Comparison of ENCODE assay signal across 8 cellular contexts in the genomic region with DNA sequence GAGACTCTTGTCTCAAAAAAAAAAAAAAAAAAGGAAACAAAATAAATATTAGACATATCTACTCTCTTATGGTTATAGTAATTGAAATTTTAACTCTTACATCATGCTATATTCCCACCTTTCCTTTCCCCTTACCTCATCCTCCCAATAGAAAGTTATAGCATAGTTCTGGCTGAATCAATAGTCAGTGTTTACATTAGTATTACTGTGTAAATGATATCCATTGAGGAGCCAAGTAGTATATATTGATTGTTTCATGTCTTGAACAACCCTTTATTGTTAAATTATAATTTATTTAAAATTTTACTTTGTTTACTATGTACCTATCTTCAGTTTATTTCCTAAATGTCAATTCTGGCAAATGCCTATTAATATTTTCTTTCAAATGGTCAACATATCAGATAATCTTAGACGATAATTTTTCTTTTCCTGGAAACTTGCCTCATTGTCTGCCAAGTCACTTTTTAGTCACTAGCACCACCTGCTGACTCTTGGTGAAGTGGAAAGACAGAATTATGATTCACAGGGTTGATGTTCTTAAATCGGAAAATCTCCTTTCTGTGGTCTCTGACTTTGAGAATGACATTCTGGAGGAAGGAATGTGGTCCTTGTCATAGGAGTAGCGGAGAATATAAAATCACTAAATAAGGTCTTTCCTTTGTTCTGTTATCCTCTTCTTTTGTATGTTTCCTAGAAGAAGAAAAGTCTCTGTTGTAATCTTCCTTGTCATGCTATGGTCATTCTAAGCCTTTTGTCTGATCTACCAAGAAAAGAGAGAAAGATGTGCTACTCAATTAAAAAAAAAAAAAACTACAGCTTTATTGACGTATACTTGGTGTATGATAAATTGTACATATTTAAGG. TPM values are rescaled to one million over a fixed set of nuclear protein-coding genes. Genes with fewer than 3 reads are reported as not detected.
DNase-seq lines count a peak whose midpoint lies in the region; ATAC-seq and TF ChIP-seq lines count a peak whose summit lies in the region.

No MANE protein-coding gene starts in this region.

- TF ChIP-seq CTCF in BJ (IDR thresholded peaks at IDR 0.05; ENCODE audit: insufficient read depth, low read depth, low read length) (peak; percentile 73), WERI-Rb-1 (IDR thresholded peaks at IDR 0.05; ENCODE audit: low read depth, low read length) (peak; percentile 75), endothelial cell (IDR thresholded peaks at IDR 0.05; ENCODE audit: unreplicated experiment) (peak; percentile 35), mucosa of descending colon (IDR thresholded peaks at IDR 0.05) (peak; percentile 36)

- peak overlapping the region; percentile 5 for H3K4me2 ChIP-seq in GM23248 (ENCODE audit: unreplicated experiment)

- intact Hi-C loops in mucosa of descending colon (cut with DNase I, micrococcal nuclease) = loop anchor here in 1 of 2 donors (5.0 to 10.0 kb wide), 2 partner anchors 118 to 166 kb away; a partner anchor contains a TSS

- no peak overlapping the region for H3K4me3 ChIP-seq in BJ (ENCODE audit: low read depth, low read length)
- H3K4me3 ChIP-seq in GM23248 = no peak overlapping the region
- H3K4me3 ChIP-seq in WERI-Rb-1 (ENCODE audit: low read depth, low read length) = no peak overlapping the region
- no peak overlapping the region for H3K4me3 ChIP-seq in mucosa of descending colon

- H3K36me3 ChIP-seq in BJ (ENCODE audit: control insufficient read depth, insufficient read depth, low read length) = no peaks in the 10 kb centered on the region
- H3K36me3 ChIP-seq in GM23248 (ENCODE audit: low read depth) = no peaks in the 10 kb centered on the region
- H3K36me3 ChIP-seq in WERI-Rb-1 = no peaks in the 10 kb centered on the region
- H3K36me3 ChIP-seq in mucosa of descending colon (ENCODE audit: low read depth) = no peaks in the 10 kb centered on the region

- no peaks in the 10 kb centered on the region for H3K79me2 ChIP-seq in GM23248 (ENCODE audit: insufficient read depth)

- H3K4me3 Mint-ChIP-seq in endothelial cell (ENCODE audit: unreplicated experiment) = no peak overlapping the region

- H3K27me3 ChIP-seq in BJ (ENCODE audit: control insufficient read depth, insufficient read depth, low read length) = no peaks in the 10 kb centered on the region
- no peaks in the 10 kb centered on the region for H3K27me3 ChIP-seq in GM23248 (replicated peaks; ENCODE audit: insufficient read depth)
- no peaks in the 10 kb centered on the region for H3K27me3 ChIP-seq in WERI-Rb-1 (ENCODE audit: insufficient read depth, low read depth, severe bottlenecking)

- CTCF ChIA-PET in BJ (lab: Yijun Ruan, JAX) = interaction anchor here (1.0 to 9.8 kb wide), 6 partner anchors 22 to 168 kb away, joined by 4 to 171 read pairs (median 20); a partner anchor contains a TSS

- peak overlapping the region; percentile 40 for H3K27ac ChIP-seq in GM23248
- H3K27ac ChIP-seq in WERI-Rb-1 = no peak overlapping the region

- ATAC-seq in mucosa of descending colon (peak; percentile 70), GM21825 (IDR thresholded peaks at IDR 0.05; ENCODE audit: unreplicated experiment) (no peak), HG02981 (IDR thresholded peaks at IDR 0.05; ENCODE audit: unreplicated experiment) (no peak)

- peaks cover 19% of the 10 kb centered on the region for H3K4me1 ChIP-seq in GM23248 (ENCODE audit: insufficient read depth)
- H3K4me1 ChIP-seq in mucosa of descending colon (ENCODE audit: low read depth) = peaks cover 7% of the 10 kb centered on the region

- no peaks in the 10 kb centered on the region for H4K20me1 ChIP-seq in GM23248 (ENCODE audit: insufficient read depth)

- POLR2A ChIA-PET in BJ (lab: Charles Lee) = no interaction called here

- H2AFZ ChIP-seq in GM23248 = no peak overlapping the region

- H3F3A ChIP-seq in GM23248 (ENCODE audit: insufficient read depth) = peaks cover 25% of the 10 kb centered on the region

- no peak overlapping the region for H3K27ac Mint-ChIP-seq in endothelial cell (ENCODE audit: unreplicated experiment)

- H3K36me3 Mint-ChIP-seq in endothelial cell (ENCODE audit: low read depth, unreplicated experiment) = peaks cover 3% of the 10 kb centered on the region

- peaks cover 4% of the 10 kb centered on the region for H3K27me3 Mint-ChIP-seq in endothelial cell (ENCODE audit: unreplicated experiment)

- H3K9me3 Mint-ChIP-seq in endothelial cell (ENCODE audit: unreplicated experiment) = no peaks in the 10 kb centered on the region

- H3K9me2 ChIP-seq in GM23248 (ENCODE audit: insufficient read depth) = no peaks in the 10 kb centered on the region

- peaks cover 6% of the 10 kb centered on the region for H3K4me1 Mint-ChIP-seq in endothelial cell (ENCODE audit: unreplicated experiment)

- 0 out of 2 replicates have a peak overlapping the region, but pooled peaks have one; percentile 8 for H3K9ac ChIP-seq in GM23248

- no peaks in the 10 kb centered on the region for H3K9me3 ChIP-seq in GM23248 (ENCODE audit: low read depth)
- no peaks in the 10 kb centered on the region for H3K9me3 ChIP-seq in WERI-Rb-1 (ENCODE audit: severe bottlenecking)
- no peaks in the 10 kb centered on the region for H3K9me3 ChIP-seq in mucosa of descending colon

- DNase-seq in BJ (ENCODE audit: low read depth) (no peak), GM23248 (peak; percentile 93), NCI-H2227 (lab: John Stamatoyannopoulos, UW; ENCODE audit: unreplicated experiment) (peak; percentile 76), WERI-Rb-1 (peak; percentile 80), endothelial cell (ENCODE audit: low spot score) (peak; percentile 49), mucosa of descending colon (peak in 1 of 3 donors; percentile 86)

- WGBS in GM23248 (ENCODE audit: low coverage in 1 of 2, low lambda C conversion rate in 2 of 2, missing lambda C conversion rate in 2 of 2), 2 experiments = 0 to 2% methylated on average over 4 of the region's 4 CpGs

- in situ Hi-C loops in GM23248 (cut with MboI) = no loop called here

RNA-seq across cellular contexts. Expression of a gene that starts 8.6 kb away (rescaled TPM):
- polyA plus RNA-seq in BJ (2011; rRNA removed) = not detected in 2 replicates
- polyA minus RNA-seq in BJ (2011; rRNA and poly(A)+ RNA removed) = not detected in 2 replicates
- not detected in 2 replicates for total RNA-seq in GM23248 (2014; rRNA removed; shearing (Covaris generic))
- not detected in 2 replicates for polyA plus RNA-seq in GM23248 (2016; fragmentation: Nextera tagmentation; extraction: Ambion mirVana)
- total RNA-seq in endothelial cell (ENCODE audit: unreplicated experiment) = not detected
- not detected for total RNA-seq in mucosa of descending colon

RNA-seq across cellular contexts. Expression of a gene that starts 16.6 kb away (rescaled TPM):
- polyA plus RNA-seq in BJ (2011; rRNA removed) (212 and 258 TPM in 2 replicates), GM23248 (2016; fragmentation: Nextera tagmentation; extraction: Ambion mirVana) (169 and 180 TPM in 2 replicates)
- 165 and 309 TPM in 2 replicates for polyA minus RNA-seq in BJ (2011; rRNA and poly(A)+ RNA removed)
- 221 and 263 TPM in 2 replicates for total RNA-seq in GM23248 (2014; rRNA removed; shearing (Covaris generic))
- total RNA-seq in endothelial cell (ENCODE audit: unreplicated experiment) (107 TPM), mucosa of descending colon (1,000 to 10,000 TPM in 1 of 3 donors, 100 to 1,000 TPM in 2; 683 to 1,682 (median 830) TPM)

RNA-seq across cellular contexts. Expression of a gene that starts 48.4 kb away (rescaled TPM):
- polyA plus RNA-seq in BJ (2011; rRNA removed) (13.2 and 19.2 TPM in 2 replicates), GM23248 (2016; fragmentation: Nextera tagmentation; extraction: Ambion mirVana) (34.7 and 37.9 TPM in 2 replicates)
- polyA minus RNA-seq in BJ (2011; rRNA and poly(A)+ RNA removed) = 6.6 and 8.6 TPM in 2 replicates
- total RNA-seq in GM23248 (2014; rRNA removed; shearing (Covaris generic)) = 17.4 and 24.2 TPM in 2 replicates
- total RNA-seq in endothelial cell (ENCODE audit: unreplicated experiment) (12.4 TPM), mucosa of descending colon (10 to 100 TPM; 15.7 to 26.8 (median 19.5) TPM)

RNA-seq across cellular contexts. Expression of a gene that starts 48.6 kb away (rescaled TPM):
- polyA plus RNA-seq in BJ (2011; rRNA removed) = 1.3 and 1.4 TPM in 2 replicates
- polyA minus RNA-seq in BJ (2011; rRNA and poly(A)+ RNA removed) = 1.5 TPM in 2 replicates
- 0.25 and 1.3 TPM in 2 replicates for total RNA-seq in GM23248 (2014; rRNA removed; shearing (Covaris generic))
- polyA plus RNA-seq in GM23248 (2016; fragmentation: Nextera tagmentation; extraction: Ambion mirVana) = 1.9 and 2.3 TPM in 2 replicates
- total RNA-seq in endothelial cell (ENCODE audit: unreplicated experiment) = 0.56 TPM
- total RNA-seq in mucosa of descending colon = under 1 TPM; 0.14 to 0.63 (median 0.41) TPM

RNA-seq across cellular contexts. Expression of a gene that starts 55.1 kb away (rescaled TPM):
- polyA plus RNA-seq in BJ (2011; rRNA removed) (35.1 and 42.1 TPM in 2 replicates), GM23248 (2016; fragmentation: Nextera tagmentation; extraction: Ambion mirVana) (18.3 TPM in 2 replicates)
- 22.7 and 23.4 TPM in 2 replicates for polyA minus RNA-seq in BJ (2011; rRNA and poly(A)+ RNA removed)
- 26.1 and 36.5 TPM in 2 replicates for total RNA-seq in GM23248 (2014; rRNA removed; shearing (Covaris generic))
- total RNA-seq in endothelial cell (ENCODE audit: unreplicated experiment) (83.3 TPM), mucosa of descending colon (10 to 100 TPM in 2 of 3 donors, 1 to 10 TPM in 1; 3.9 to 34.3 (median 10.2) TPM)
